8 cellular contexts compared by ENCODE assay signal in the genomic region with DNA sequence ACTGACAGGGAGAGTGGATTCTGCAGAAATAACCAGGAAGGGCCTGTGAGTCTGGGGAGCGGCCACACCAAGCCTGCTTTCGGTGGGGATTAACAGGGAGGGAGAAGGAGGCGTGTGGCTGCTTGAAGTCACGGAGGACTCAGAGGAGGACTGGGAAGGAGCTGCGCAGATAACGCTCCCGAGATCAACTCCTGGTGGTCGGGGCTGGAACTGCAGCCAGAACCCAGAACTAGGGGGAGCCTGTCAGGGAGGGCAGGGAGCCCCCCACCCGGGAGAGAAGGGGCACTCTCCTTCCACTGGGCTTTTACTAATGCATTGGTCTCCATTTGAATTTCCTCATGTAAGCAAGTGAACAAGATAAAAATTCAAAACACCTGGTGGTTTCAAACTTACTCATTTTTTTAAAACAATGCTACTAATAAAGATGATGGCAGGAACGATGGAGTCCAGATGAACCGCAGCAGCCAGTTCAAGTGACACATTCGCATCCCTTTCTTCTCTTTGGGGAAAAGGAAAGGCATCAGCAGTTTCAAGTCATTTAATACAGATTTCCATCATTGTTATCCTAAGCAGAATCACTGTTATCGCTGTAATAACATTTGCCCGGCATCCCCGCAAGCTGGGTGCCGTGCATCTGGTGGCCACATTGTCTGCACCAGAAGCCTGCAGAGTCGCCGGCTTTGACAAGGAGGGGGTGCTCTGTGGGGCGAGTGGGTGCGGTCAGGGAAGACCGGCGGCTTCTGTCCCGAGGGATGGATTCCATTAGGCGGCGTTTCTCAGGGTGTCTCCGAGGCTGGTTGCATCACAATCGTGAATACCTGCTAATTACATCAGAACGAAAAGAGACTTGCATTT.
A peak's percentile ranks its signal among the peaks of the same experiment; 100 is the strongest.
DNase-seq lines count a peak whose midpoint lies in the region; ATAC-seq and TF ChIP-seq lines count a peak whose summit lies in the region.

No MANE protein-coding gene starts in this region.

- H3K27me3 Mint-ChIP-seq in Caco-2 (ENCODE audit: insufficient read depth, unreplicated experiment) = peaks cover 17% of the 10 kb centered on the region
- peaks cover 34 to 47% of the 10 kb centered on the region in 2 donors for H3K27me3 Mint-ChIP-seq in natural killer cell treated with Interleukin-12 subunit alpha and Interleukin-12 subunit beta and Interleukin-15 and Interleukin-18, amount 100 ng/mL, for 72 hours

- TF ChIP-seq EP300 in esophagus muscularis mucosa (IDR thresholded peaks at IDR 0.05) (no peak), tibial nerve (IDR thresholded peaks at IDR 0.05) (no peak)

- H3K27ac ChIP-seq in esophagus muscularis mucosa (replicated peaks in 1 of 4) (no peak overlapping the region), tibial nerve (no peak overlapping the region)

- ATAC-seq in natural killer cell treated with Interleukin-12 subunit alpha and Interleukin-12 subunit beta and Interleukin-15 and Interleukin-18, amount 100 ng/mL, for 72 hours = peak; percentile 47 to 62
- ATAC-seq in GM21526 (IDR thresholded peaks at IDR 0.05; ENCODE audit: low FRiP score, unreplicated experiment) (no peak), GM21360 (IDR thresholded peaks at IDR 0.05; ENCODE audit: unreplicated experiment) (no peak)

- WGBS in esophagus muscularis mucosa = 22% methylated on average over 21 of the region's 28 CpGs
- 15 to 16% methylated on average over 28 of the region's 28 CpGs for WGBS in tibial nerve, 2 donors

- peaks cover 2% of the 10 kb centered on the region for H3K9me3 Mint-ChIP-seq in Caco-2 (ENCODE audit: unreplicated experiment)
- H3K9me3 Mint-ChIP-seq in natural killer cell treated with Interleukin-12 subunit alpha and Interleukin-12 subunit beta and Interleukin-15 and Interleukin-18, amount 100 ng/mL, for 72 hours = no peaks in the 10 kb centered on the region

- H3K4me1 Mint-ChIP-seq in Caco-2 (ENCODE audit: low read depth, unreplicated experiment) = no peaks in the 10 kb centered on the region
- peaks cover 7% of the 10 kb centered on the region in 2 donors for H3K4me1 Mint-ChIP-seq in natural killer cell treated with Interleukin-12 subunit alpha and Interleukin-12 subunit beta and Interleukin-15 and Interleukin-18, amount 100 ng/mL, for 72 hours (ENCODE audit: low read depth in 2 of 2)

- H3K4me3 Mint-ChIP-seq in Caco-2 (ENCODE audit: unreplicated experiment) = no peak overlapping the region
- no peak overlapping the region for H3K4me3 Mint-ChIP-seq in natural killer cell treated with Interleukin-12 subunit alpha and Interleukin-12 subunit beta and Interleukin-15 and Interleukin-18, amount 100 ng/mL, for 72 hours

- no peaks in the 10 kb centered on the region for H3K4me1 ChIP-seq in Caco-2
- H3K4me1 ChIP-seq in esophagus muscularis mucosa = peaks cover 9 to 16% (median 11%) of the 10 kb centered on the region in 4 donors
- H3K4me1 ChIP-seq in tibial nerve = peaks cover 0 to 9% (median 0%) of the 10 kb centered on the region in 4 donors

- H3K36me3 Mint-ChIP-seq in Caco-2 (ENCODE audit: insufficient read depth, unreplicated experiment) = no peaks in the 10 kb centered on the region
- H3K36me3 Mint-ChIP-seq in natural killer cell treated with Interleukin-12 subunit alpha and Interleukin-12 subunit beta and Interleukin-15 and Interleukin-18, amount 100 ng/mL, for 72 hours = no peaks in the 10 kb centered on the region

- TF ChIP-seq POLR2A in esophagus muscularis mucosa (IDR thresholded peaks at IDR 0.05; ENCODE audit: low read depth) = no peak
- no peak for TF ChIP-seq POLR2A in tibial nerve (IDR thresholded peaks at IDR 0.05)

- H3K27ac Mint-ChIP-seq in Caco-2 (ENCODE audit: unreplicated experiment) = no peak overlapping the region
- no peak overlapping the region for H3K27ac Mint-ChIP-seq in natural killer cell treated with Interleukin-12 subunit alpha and Interleukin-12 subunit beta and Interleukin-15 and Interleukin-18, amount 100 ng/mL, for 72 hours

- POLR2A ChIA-PET in Caco-2 (lab: Charles Lee) = no interaction called here

- H3K36me3 ChIP-seq in Caco-2 (ENCODE audit: control insufficient read depth, insufficient read depth, low read length) (no peaks in the 10 kb centered on the region), esophagus muscularis mucosa (no peaks in the 10 kb centered on the region), tibial nerve (no peaks in the 10 kb centered on the region)

- DNase-seq in Caco-2 = peak; percentile 50 to 70
- peak; percentile 28 for DNase-seq in KBM-7
- peak; percentile 62 to 64 for DNase-seq in activated CD4-positive, alpha-beta T cell treated with anti-CD3 and anti-CD28 coated beads, Interleukin-2, amount 50 U/mL, for 48 hours
- DNase-seq in esophagus muscularis mucosa (ENCODE audit: extremely low spot score) = no peak
- no peak for DNase-seq in natural killer cell treated with Interleukin-12 subunit alpha and Interleukin-12 subunit beta and Interleukin-15 and Interleukin-18, amount 100 ng/mL, for 72 hours (ENCODE audit: low spot score)
- DNase-seq in tibial nerve (ENCODE audit: low spot score in 2 of 2) = peak; percentile 49 to 68

- CTCF ChIA-PET in Caco-2 (lab: Charles Lee) = interaction anchor here (0.8 to 1.3 kb wide), 2 partner anchors 197 to 301 kb away, joined by 3 to 5 read pairs; no protein-coding TSS in a partner anchor

- no peaks in the 10 kb centered on the region for H3K27me3 ChIP-seq in Caco-2 (replicated peaks; ENCODE audit: control insufficient read depth, insufficient read depth, low read length)
- peaks cover 0 to 100% (median 16%) of the 10 kb centered on the region in 4 donors for H3K27me3 ChIP-seq in esophagus muscularis mucosa
- H3K27me3 ChIP-seq in tibial nerve = peaks cover 0 to 50% of the 10 kb centered on the region in 2 donors

- BruUV-seq in Caco-2 (replicated peaks; lab: Mats Ljungman, UMichigan) = no TSS peak

- TF ChIP-seq CTCF in Caco-2 (IDR thresholded peaks at IDR 0.05; ENCODE audit: insufficient read depth in 1 of 2, low read depth in 1 of 2, low read length in 1 of 2, severe bottlenecking in 1 of 2, unreplicated experiment in 1 of 2) (peak; percentile 77 to 86), esophagus muscularis mucosa (IDR thresholded peaks at IDR 0.05) (peak; percentile 54 to 79 (median 62)), tibial nerve (IDR thresholded peaks at IDR 0.05) (peak; percentile 57 to 83 (median 71))

- intact Hi-C loops in Caco-2 (cut with micrococcal nuclease; ENCODE audit: unreplicated experiment) = no loop called here
- intact Hi-C loops in esophagus muscularis mucosa (cut with DNase I) = no loop called here

- H3K9me3 ChIP-seq in Caco-2 = no peaks in the 10 kb centered on the region
- peaks cover 0 to 6% (median 3%) of the 10 kb centered on the region in 4 donors for H3K9me3 ChIP-seq in esophagus muscularis mucosa
- no peaks in the 10 kb centered on the region for H3K9me3 ChIP-seq in tibial nerve

- H3K4me3 ChIP-seq in Caco-2 (ENCODE audit: low read depth, low read length) (no peak overlapping the region), esophagus muscularis mucosa (no peak overlapping the region), tibial nerve (peak overlapping the region in 1 of 4 donors; percentile 15)

- in situ Hi-C loops in KBM-7 (cut with MboI; ENCODE audit: low pct_unique_long_range_greater_than_20kb, low sequenced_read_pairs) = no loop called here

Comparison
In these comparisons a context has a peak if more than half of its experiments do, and no peak if none do; other contexts are left out.
1. DNase-seq: peak in Caco-2 (2 of 2), KBM-7 (single experiment), activated CD4-positive, alpha-beta T cell treated with anti-CD3 and anti-CD28 coated beads, Interleukin-2, amount 50 U/mL, for 48 hours (2 of 2) and tibial nerve (2 of 2); none in esophagus muscularis mucosa (single experiment) and natural killer cell treated with Interleukin-12 subunit alpha and Interleukin-12 subunit beta and Interleukin-15 and Interleukin-18, amount 100 ng/mL, for 72 hours (single experiment).
2. ATAC-seq: peak in natural killer cell treated with Interleukin-12 subunit alpha and Interleukin-12 subunit beta and Interleukin-15 and Interleukin-18, amount 100 ng/mL, for 72 hours (2 of 2); none in GM21526 (single experiment) and GM21360 (single experiment).
3. Peak in every context shown above with its lines, with median percentiles within 50 percentile points of each other: CTCF ChIP-seq.